8 cellular contexts compared by ENCODE assay signal in the genomic region with DNA sequence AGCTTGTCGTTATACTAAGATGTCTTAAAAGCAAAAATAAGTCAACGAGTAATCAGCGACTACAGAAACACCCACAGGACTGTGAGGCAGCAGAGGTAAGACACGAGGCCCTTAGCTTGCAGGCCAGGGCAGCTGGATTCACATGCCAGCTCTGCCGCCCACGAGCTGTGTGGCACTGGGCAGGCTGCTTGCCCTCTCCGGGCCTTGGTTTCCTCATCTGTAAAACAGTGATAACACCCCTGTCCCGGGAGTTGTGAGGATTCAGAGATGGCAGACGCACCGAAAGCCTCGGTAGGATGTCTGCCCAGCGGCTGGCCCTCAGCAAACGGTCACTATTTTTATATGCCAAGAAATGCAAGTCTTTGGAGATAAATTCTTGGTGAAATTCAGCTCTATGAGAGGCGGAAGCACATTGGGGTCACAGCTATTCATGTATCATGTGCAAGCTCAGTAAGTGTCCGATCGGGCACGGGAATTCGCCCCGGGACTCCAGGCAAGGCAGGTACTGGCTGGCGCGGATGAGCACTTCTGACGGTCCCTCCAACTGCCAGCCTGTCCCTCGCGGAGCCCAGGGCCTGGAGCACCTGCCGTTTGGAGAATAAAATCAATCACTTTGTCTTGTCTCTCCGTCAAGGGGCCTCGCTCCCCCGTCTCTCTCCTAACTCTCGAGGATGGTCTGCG. TPM values are rescaled to one million over a fixed set of nuclear protein-coding genes. Genes with fewer than 3 reads are reported as not detected.
DNase-seq lines count a peak whose midpoint lies in the region; ATAC-seq and TF ChIP-seq lines count a peak whose summit lies in the region.

No MANE protein-coding gene starts in this region.

- peak overlapping the region in 2 of 5 experiments; percentile 34 to 73 for H3K27ac Mint-ChIP-seq in brain

- no peaks in the 10 kb centered on the region for H3K36me3 Mint-ChIP-seq in brain

- H3K4me3 Mint-ChIP-seq in brain, result peak overlapping the region; percentile 70 to 88 (median 75)

- H3K27ac ChIP-seq in A673 (ENCODE audit: low read depth, low read length, poor library complexity, severe bottlenecking) (peak overlapping the region; percentile 30), lung (ENCODE audit: low read depth in 1 of 2, low read length in 1 of 2) (peak overlapping the region; percentile 20 to 42), vagina (peak overlapping the region; percentile 77)

- CTCF ChIA-PET in A673 (lab: Charles Lee), result no interaction called here

- H3K27me3 ChIP-seq in A673 (replicated peaks; ENCODE audit: insufficient read depth, low read depth, low read length, poor library complexity) (no peaks in the 10 kb centered on the region), lung (ENCODE audit: control insufficient read depth, insufficient read depth) (no peaks in the 10 kb centered on the region), vagina (no peaks in the 10 kb centered on the region)

- H3K4me1 ChIP-seq in A673 (ENCODE audit: insufficient read depth, low read length, poor library complexity, severe bottlenecking) (peaks cover 16% of the 10 kb centered on the region), lung (ENCODE audit: control insufficient read depth in 2 of 2, insufficient read depth in 2 of 2, low read length in 2 of 2) (peaks cover 0 to 20% of the 10 kb centered on the region in 2 donors), vagina (peaks cover 71% of the 10 kb centered on the region)

- POLR2A ChIA-PET in A673 (lab: Charles Lee; ENCODE audit: low non-redundant PET), result no interaction called here

- ATAC-seq in lung (ENCODE audit: insufficient read depth, low FRiP score) (no peak), GM18517 (IDR thresholded peaks at IDR 0.05; ENCODE audit: unreplicated experiment) (no peak), HG03196 (IDR thresholded peaks at IDR 0.05; ENCODE audit: unreplicated experiment) (no peak)

- H3K36me3 ChIP-seq in A673 (ENCODE audit: insufficient read depth, low read length, poor library complexity, severe bottlenecking), result no peaks in the 10 kb centered on the region
- no peaks in the 10 kb centered on the region for H3K36me3 ChIP-seq in lung (ENCODE audit: control insufficient read depth in 2 of 2, insufficient read depth in 2 of 2, low read length in 2 of 2)
- no peaks in the 10 kb centered on the region for H3K36me3 ChIP-seq in vagina

- peaks cover 0 to 6% (median 0%) of the 10 kb centered on the region in 5 experiments for H3K9me3 Mint-ChIP-seq in brain

- TF ChIP-seq POLR2A in vagina (IDR thresholded peaks at IDR 0.05), result no peak

- peaks cover 57% of the 10 kb centered on the region for H3K4me1 Mint-ChIP-seq in brain

- peaks cover 21% of the 10 kb centered on the region for H3K27me3 Mint-ChIP-seq in brain

- BruUV-seq in A673 (replicated peaks; lab: Mats Ljungman, UMichigan), result no TSS peak

- H3K9me3 ChIP-seq in A673 (ENCODE audit: low read depth, low read length, poor library complexity, severe bottlenecking) (no peaks in the 10 kb centered on the region), lung (ENCODE audit: control insufficient read depth in 2 of 2, insufficient read depth in 1 of 2, low read length in 1 of 2) (no peaks in the 10 kb centered on the region), vagina (no peaks in the 10 kb centered on the region)

- WGBS in lung, 2 donors, result 25 to 39% methylated on average over 30 of the region's 30 CpGs

- TF ChIP-seq CTCF in A673 (conservative IDR thresholded peaks at IDR 0.05; ENCODE audit: low read depth, low read length), result no peak
- TF ChIP-seq CTCF in HFF-Myc (IDR thresholded peaks at IDR 0.05; ENCODE audit: low read depth, low read length, missing control alignments), result no peak
- no peak for TF ChIP-seq CTCF in brain (conservative IDR thresholded peaks at IDR 0.05)
- no peak for TF ChIP-seq CTCF in lung (IDR thresholded peaks at IDR 0.05; ENCODE audit: control extremely low read depth, extremely low read depth)
- TF ChIP-seq CTCF in vagina (IDR thresholded peaks at IDR 0.05), result no peak

- H3K4me3 ChIP-seq in A673 (ENCODE audit: low read depth, low read length, poor library complexity, severe bottlenecking) (peak overlapping the region; percentile 56), HFF-Myc (replicated peaks; ENCODE audit: low read depth, low read length) (peak overlapping the region; percentile 77), lung (peak overlapping the region; percentile 72), vagina (peak overlapping the region; percentile 67 to 75)

- DNase-seq in A673 (ENCODE audit: low spot score), result no peak
- DNase-seq in HFF-Myc (ENCODE audit: extremely low read depth, low read depth), result no peak
- no peak for DNase-seq in lung (ENCODE audit: low spot score)
- DNase-seq in vagina (ENCODE audit: extremely low spot score in 2 of 2), result no peak
- no peak for DNase-seq in SIG-M5 treated with dmso at 0.1 percent for 504 hours (lab: John Stamatoyannopoulos, UW; ENCODE audit: unreplicated experiment)

- intact Hi-C loops in A673 (cut with micrococcal nuclease; ENCODE audit: unreplicated experiment) (no loop called here), vagina (cut with DNase I) (loop anchor here (10.0 kb wide), 1 partner anchor 52 kb away; no protein-coding TSS in a partner anchor)

RNA-seq across cellular contexts. Expression of gene C2CD2, which starts 1.1 kb away (rescaled TPM):
- 9.2 and 10.8 TPM in 2 replicates for total RNA-seq in A673 (2021)
- 6.0 TPM for polyA plus RNA-seq in brain (ENCODE audit: insufficient read depth, low read depth, low replicate concordance)
- 10 to 100 TPM; 17.4 to 19.5 TPM for total RNA-seq in lung
- 1 to 10 TPM; 7.0 to 7.1 TPM for polyA plus RNA-seq in lung
- 36.1 TPM for total RNA-seq in vagina

RNA-seq across cellular contexts. Expression of gene ZBTB21, which starts 57.5 kb away (rescaled TPM):
- total RNA-seq in A673 (2021) (19.5 and 20.7 TPM in 2 replicates), lung (10 to 100 TPM; 10.6 to 15.4 TPM), vagina (16.7 TPM)
- polyA plus RNA-seq in brain (ENCODE audit: insufficient read depth, low read depth, low replicate concordance) (8.6 TPM), lung (1 to 10 TPM; 3.2 to 4.5 TPM)
